In genomic region chrX:47144626-47145407, GRCh38 we compare ENCODE assay signal across 8 cellular contexts. TPM values are rescaled to one million over a fixed set of nuclear protein-coding genes. Genes with fewer than 3 reads are reported as not detected.
DNase-seq lines count a peak whose midpoint lies in the region; ATAC-seq, FAIRE-seq and TF ChIP-seq lines count a peak whose summit lies in the region.

NDUFB11 (minus strand) TSS chrX:47144702; CDS start chrX:47144679, 23 bp downstream.
RBM10 (plus strand) TSS chrX:47145221; CDS start chrX:47147482, 2,261 bp downstream.

- ATAC-seq in GM19043 (IDR thresholded peaks at IDR 0.05; ENCODE audit: low read depth, unreplicated experiment) (peak; percentile 91), HG03378 (IDR thresholded peaks at IDR 0.05; ENCODE audit: unreplicated experiment) (peak; percentile 69)
- ATAC-seq in activated CD4-positive, CD25-positive, alpha-beta regulatory T cell treated with anti-CD3 and anti-CD28 coated beads, Interleukin-2, amount 50 U/mL, for 24 hours = peak; percentile 92 to 94

- H3K9ac ChIP-seq in keratinocyte (ENCODE audit: control insufficient read depth, extremely low read depth, insufficient read depth, low read length) = peak within 1 kb of the TSS; percentile 85

- peaks cover 45% of the 10 kb centered on the region for H3K79me2 ChIP-seq in keratinocyte (ENCODE audit: control insufficient read depth, insufficient read depth, low read length)

- no peak for FAIRE-seq in keratinocyte (lab: Jason Lieb, UNC)

- H3K4me3 ChIP-seq in keratinocyte (ENCODE audit: control insufficient read depth in 2 of 3, extremely low read depth in 1 of 3, insufficient read depth in 2 of 3, low read depth in 1 of 3, low read length in 3 of 3) = peak within 1 kb of the TSS; percentile 71 to 83 (median 75)

- DNase-seq in Ammon's horn (ENCODE audit: low spot score) (peak; percentile 95), NCI-H446 treated with DMSO at 0.1 percent for 48 hours (lab: John Stamatoyannopoulos, UW) (peak; percentile 90), cerebellar cortex (ENCODE audit: low spot score) (peak; percentile 95), keratinocyte (ENCODE audit: low read depth, low spot score) (peak; percentile 50)
- peak; percentile 74 to 78 for DNase-seq in stimulated activated CD4-positive, alpha-beta T cell treated with anti-CD3 and anti-CD28 coated beads, Interleukin-15, amount 100 ng/mL, for 1 hour (ENCODE audit: low read depth in 1 of 2, low spot score in 1 of 2)

- TF ChIP-seq CTCF in keratinocyte (optimal IDR thresholded peaks at IDR 0.05 in 1 of 3, IDR thresholded peaks at IDR 0.05 in 1 of 3, conservative IDR thresholded peaks at IDR 0.05 in 1 of 3; ENCODE audit: extremely low read depth in 1 of 3, insufficient read depth in 2 of 3, low read length in 3 of 3) = peak; percentile 40 to 72 (median 57)

- H3K27me3 ChIP-seq in keratinocyte (ENCODE audit: control insufficient read depth, extremely low read depth, insufficient read depth, low read length) = no peaks in the 10 kb centered on the region

- peaks cover 3% of the 10 kb centered on the region for H3K4me1 ChIP-seq in keratinocyte (ENCODE audit: control insufficient read depth, extremely low read depth, insufficient read depth, low read length)

- H3K9me3 ChIP-seq in keratinocyte (ENCODE audit: control insufficient read depth, low read depth, low read length) = no peaks in the 10 kb centered on the region

- H3K36me3 ChIP-seq in keratinocyte (ENCODE audit: control insufficient read depth in 2 of 2, extremely low read depth in 1 of 2, insufficient read depth in 2 of 2, low read length in 2 of 2) = peaks cover 0 to 6% of the 10 kb centered on the region in 2 experiments

- no peaks in the 10 kb centered on the region for H3K9me1 ChIP-seq in keratinocyte (ENCODE audit: control insufficient read depth, extremely low read depth, insufficient read depth, low read length)

- H2AFZ ChIP-seq in keratinocyte (ENCODE audit: control insufficient read depth, low read length) = peak within 1 kb of the TSS; percentile 70

- peak within 1 kb of the TSS; percentile 85 for H3K4me2 ChIP-seq in keratinocyte (ENCODE audit: control insufficient read depth, extremely low read depth, insufficient read depth, low read depth, low read length)

- peak within 1 kb of the TSS; percentile 70 for H3K27ac ChIP-seq in keratinocyte (ENCODE audit: control insufficient read depth, insufficient read depth, low read length)

- dilution Hi-C loops in keratinocyte (cut with MboI; ENCODE audit: extremely low pct_ligation_motif_present, low sequenced_read_pairs) = no loop called here

- no peaks in the 10 kb centered on the region for H4K20me1 ChIP-seq in keratinocyte (ENCODE audit: control insufficient read depth, extremely low read depth, insufficient read depth, low read length)

RNA-seq across cellular contexts. Expression of gene NDUFB11, which starts in this region (rescaled TPM):
- polyA plus RNA-seq in keratinocyte = 39.3 to 46.3 TPM (median 41.3 TPM) in 3 replicates
- polyA plus RNA-seq in keratinocyte (2011; ENCODE audit: low read depth) = 11.5 TPM
- polyA plus RNA-seq in keratinocyte (2011; cell fraction: cytosol; rRNA removed) = 44.1 and 44.7 TPM in 2 replicates
- 14.6 and 22.1 TPM in 2 replicates for polyA plus RNA-seq in keratinocyte (2011; cell fraction: nucleus; rRNA removed)
- 37.2 and 66.2 TPM in 2 replicates for polyA plus RNA-seq in keratinocyte (2012; ENCODE audit: low replicate concordance)
- 40.0 to 53.1 TPM (median 52.1 TPM) in 3 replicates for polyA minus RNA-seq in keratinocyte
- polyA minus RNA-seq in keratinocyte (2011; cell fraction: cytosol; rRNA and poly(A)+ RNA removed) = 61.6 TPM
- 6.6 and 8.0 TPM in 2 replicates for polyA minus RNA-seq in keratinocyte (2011; cell fraction: nucleus; rRNA and poly(A)+ RNA removed)

RNA-seq across cellular contexts. Expression of gene RBM10, which starts in this region (rescaled TPM):
- 10.8 to 21.5 TPM (median 10.8 TPM) in 3 replicates for polyA plus RNA-seq in keratinocyte
- 28.4 TPM for polyA plus RNA-seq in keratinocyte (2011; ENCODE audit: low read depth)
- 10.4 and 17.4 TPM in 2 replicates for polyA plus RNA-seq in keratinocyte (2011; cell fraction: cytosol; rRNA removed)
- 26.8 and 32.4 TPM in 2 replicates for polyA plus RNA-seq in keratinocyte (2011; cell fraction: nucleus; rRNA removed)
- polyA plus RNA-seq in keratinocyte (2012; ENCODE audit: low replicate concordance) = 16.7 and 27.6 TPM in 2 replicates
- 12.3 to 45.9 TPM (median 16.5 TPM) in 3 replicates for polyA minus RNA-seq in keratinocyte
- polyA minus RNA-seq in keratinocyte (2011; cell fraction: cytosol; rRNA and poly(A)+ RNA removed) = 20.7 TPM
- polyA minus RNA-seq in keratinocyte (2011; cell fraction: nucleus; rRNA and poly(A)+ RNA removed) = 18.2 and 18.4 TPM in 2 replicates

Comparison
In these comparisons a context has a peak if more than half of its experiments do, and no peak if none do; other contexts are left out.
1. Peak in every context shown above with its lines: DNase-seq, ATAC-seq, H3K4me3 ChIP-seq and H3K27ac ChIP-seq.